1 cellular context compared by ENCODE assay signal in the genomic region with DNA sequence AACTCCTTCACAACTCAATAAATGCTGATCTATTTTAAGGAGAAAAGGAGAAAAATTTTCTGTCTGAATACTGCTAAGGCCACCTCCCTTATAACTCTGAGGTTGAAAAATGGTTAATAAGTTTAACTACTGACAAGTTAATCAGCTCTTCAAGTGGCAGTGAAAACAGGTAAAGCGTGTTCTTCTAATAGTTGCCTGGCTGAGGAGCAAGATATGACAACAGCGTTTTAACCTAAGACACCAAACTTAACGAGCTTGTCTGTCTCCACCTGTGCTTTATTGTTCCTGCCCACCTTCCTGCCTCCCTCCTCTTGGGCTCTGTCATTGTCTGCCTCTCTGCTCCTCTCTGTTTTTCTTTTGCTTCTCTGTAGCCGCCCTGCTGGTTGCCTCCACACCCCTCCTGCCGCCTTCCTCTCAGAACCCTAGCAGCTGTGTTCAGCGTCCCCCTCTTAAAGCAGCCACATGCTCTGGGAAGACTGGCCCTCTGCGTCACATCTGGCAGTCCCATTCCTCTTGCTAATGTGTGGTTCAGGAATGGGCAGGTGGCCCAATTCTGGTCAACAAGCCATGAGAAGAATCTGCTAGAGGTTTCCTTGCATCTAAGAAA.
TF ChIP-seq lines count a peak whose summit lies in the region.

No MANE protein-coding gene starts in this region.

TF ChIP-seq in IMR-90, 13 proteins besides CTCF, POLR2A, EP300 and RAD21 (continued from another document):
- TF ChIP-seq, protein P1, sequence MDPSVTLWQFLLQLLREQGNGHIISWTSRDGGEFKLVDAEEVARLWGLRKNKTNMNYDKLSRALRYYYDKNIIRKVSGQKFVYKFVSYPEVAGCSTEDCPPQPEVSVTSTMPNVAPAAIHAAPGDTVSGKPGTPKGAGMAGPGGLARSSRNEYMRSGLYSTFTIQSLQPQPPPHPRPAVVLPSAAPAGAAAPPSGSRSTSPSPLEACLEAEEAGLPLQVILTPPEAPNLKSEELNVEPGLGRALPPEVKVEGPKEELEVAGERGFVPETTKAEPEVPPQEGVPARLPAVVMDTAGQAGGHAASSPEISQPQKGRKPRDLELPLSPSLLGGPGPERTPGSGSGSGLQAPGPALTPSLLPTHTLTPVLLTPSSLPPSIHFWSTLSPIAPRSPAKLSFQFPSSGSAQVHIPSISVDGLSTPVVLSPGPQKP (IDR thresholded peaks at IDR 0.05; ENCODE audit: borderline replicate concordance, low read depth, low read length): no peak
- no peak for TF ChIP-seq MXI1 (IDR thresholded peaks at IDR 0.05; ENCODE audit: borderline replicate concordance, low read depth, low read length)
